In genomic region chr12:12990700-12991468, GRCh38 we compare ENCODE assay signal across 22 cellular contexts. TPM values are rescaled to one million over a fixed set of nuclear protein-coding genes. Genes with fewer than 3 reads are reported as not detected.
DNase-seq lines count a peak whose midpoint lies in the region; ATAC-seq and TF ChIP-seq lines count a peak whose summit lies in the region.
"Had no signal": no experiment of that assay in that cellular context is flagged by ENCODE, and none has a peak within 500 bp of the region (broad histone marks: within the 10 kb centered on the region; RNA-seq: fewer than 3 reads in every experiment).

No MANE protein-coding gene starts in this region.

- H3K4me3 Mint-ChIP-seq in brain, result no peak overlapping the region
- H3K4me3 Mint-ChIP-seq: activated CD4-positive, alpha-beta T cell treated with anti-CD3 and anti-CD28 coated beads for 36 hours; activated naive CD4-positive, alpha-beta T cell treated with anti-CD3 and anti-CD28 coated beads for 36 hours; naive thymus-derived CD8-positive, alpha-beta T cell had no signal

- H3K9ac ChIP-seq in BLaER1 (no peak overlapping the region), HUES48 (ENCODE audit: low read depth, low read length) (no peak overlapping the region)

- DNase-seq in lung microvascular endothelial cell (ENCODE audit: low read depth in 2 of 2) (peak; percentile 45 to 65), DMS79 treated with DMSO at 0.1 percent for 48 hours (lab: John Stamatoyannopoulos, UW) (no peak), cortex of kidney (lab: John Stamatoyannopoulos, UW) (no peak)
- no peak for DNase-seq in stimulated activated CD4-positive, alpha-beta T cell treated with anti-CD3 and anti-CD28 coated beads, Interleukin-4, amount 100 ng/mL, for 1 hour
- DNase-seq: activated CD4-positive, alpha-beta T cell treated with anti-CD3 and anti-CD28 coated beads for 36 hours; activated naive CD4-positive, alpha-beta T cell treated with anti-CD3 and anti-CD28 coated beads for 36 hours; GF-D8; H7; hypothalamus; left ventricle myocardium superior; naive thymus-derived CD8-positive, alpha-beta T cell; NCI-H524 treated with DMSO at 0.1 percent for 48 hours; stomach; T1000 had no signal

- peaks cover 3% of the 10 kb centered on the region for H3K27me3 Mint-ChIP-seq in brain
- H3K27me3 Mint-ChIP-seq: activated CD4-positive, alpha-beta T cell treated with anti-CD3 and anti-CD28 coated beads for 36 hours; naive thymus-derived CD8-positive, alpha-beta T cell had no signal

- H3K36me3 Mint-ChIP-seq in brain, result peaks cover 7% of the 10 kb centered on the region

- H3K27me3 ChIP-seq in BLaER1, result no peaks in the 10 kb centered on the region
- H3K27me3 ChIP-seq in HUES48 (ENCODE audit: control insufficient read depth, insufficient read depth, low read length), result no peaks in the 10 kb centered on the region
- H3K27me3 ChIP-seq: stomach, vagina had no signal

- H3K9me3 Mint-ChIP-seq in brain, result no peaks in the 10 kb centered on the region
- H3K9me3 Mint-ChIP-seq: naive thymus-derived CD8-positive, alpha-beta T cell had no signal

- H3K4me2 ChIP-seq in BLaER1, result 0 out of 2 replicates have a peak overlapping the region, but pooled peaks have one; percentile 27

- peaks cover 14% of the 10 kb centered on the region for H3K4me1 Mint-ChIP-seq in brain

- no peak for TF ChIP-seq CTCF in brain (conservative IDR thresholded peaks at IDR 0.05)

- peaks cover 25% of the 10 kb centered on the region for H3K4me1 ChIP-seq in BLaER1
- H3K4me1 ChIP-seq in HUES48 (ENCODE audit: control insufficient read depth, insufficient read depth, low read length), result peaks cover 27% of the 10 kb centered on the region

- no peaks in the 10 kb centered on the region for H4K20me1 ChIP-seq in BLaER1

- H3K27ac Mint-ChIP-seq in brain, result peak overlapping the region in 3 of 5 experiments; percentile 6 to 24 (median 10)
- H3K27ac Mint-ChIP-seq: activated CD4-positive, alpha-beta T cell treated with anti-CD3 and anti-CD28 coated beads for 36 hours; activated naive CD4-positive, alpha-beta T cell treated with anti-CD3 and anti-CD28 coated beads for 36 hours had no signal

- no peaks in the 10 kb centered on the region for H3K9me3 ChIP-seq in BLaER1
- H3K9me3 ChIP-seq in HUES48 (ENCODE audit: control insufficient read depth, insufficient read depth, low read length), result no peaks in the 10 kb centered on the region
- H3K9me3 ChIP-seq: stomach, vagina had no signal

- peaks cover 22% of the 10 kb centered on the region for H3K36me3 ChIP-seq in BLaER1
- H3K36me3 ChIP-seq in HUES48 (ENCODE audit: control insufficient read depth, insufficient read depth, low read length), result peaks cover 28% of the 10 kb centered on the region

- H3K27ac ChIP-seq in BLaER1, result no peak overlapping the region
- peak overlapping the region; percentile 40 for H3K27ac ChIP-seq in HUES48 (ENCODE audit: low read depth, low read length)

- ATAC-seq in HG02852 (IDR thresholded peaks at IDR 0.05; ENCODE audit: unreplicated experiment), result no peak
- ATAC-seq: activated CD4-positive, alpha-beta T cell treated with anti-CD3 and anti-CD28 coated beads for 36 hours; left ventricle myocardium superior; naive thymus-derived CD8-positive, alpha-beta T cell had no signal

- H3K4me3 ChIP-seq in BLaER1, result no peak overlapping the region
- H3K4me3 ChIP-seq in HUES48 (ENCODE audit: low read depth, low read length), result no peak overlapping the region
- H3K4me3 ChIP-seq: stomach, vagina had no signal

RNA-seq across cellular contexts. Expression of gene HEBP1, which starts 9.2 kb away (rescaled TPM):
- polyA plus RNA-seq in brain (ENCODE audit: insufficient read depth, low read depth, low replicate concordance), result 57.4 TPM
- 19.0 and 28.2 TPM in 2 replicates for total RNA-seq in lung microvascular endothelial cell

RNA-seq across cellular contexts. Expression of gene GPRC5D, which starts 38.9 kb away (rescaled TPM):
- polyA plus RNA-seq in brain (ENCODE audit: insufficient read depth, low read depth, low replicate concordance), result not detected
- total RNA-seq in lung microvascular endothelial cell, result under 0.01 TPM in 1 of 2 replicates, not detected in the other
- total RNA-seq: activated CD4-positive, alpha-beta T cell treated with anti-CD3 and anti-CD28 coated beads for 36 hours; activated naive CD4-positive, alpha-beta T cell treated with anti-CD3 and anti-CD28 coated beads for 36 hours; left ventricle myocardium superior; M059J; naive thymus-derived CD8-positive, alpha-beta T cell; OCI-LY7; SK-MEL-5; stomach; vagina had no signal

RNA-seq across cellular contexts. Expression of gene FAM234B, which starts 53.3 kb away (rescaled TPM):
- polyA plus RNA-seq in brain (ENCODE audit: insufficient read depth, low read depth, low replicate concordance), result 17.1 TPM
- total RNA-seq in lung microvascular endothelial cell, result 6.5 and 13.9 TPM in 2 replicates

Comparison
In these comparisons a context has a peak if more than half of its experiments do, and no peak if none do; other contexts are left out.
1. DNase-seq: peak in lung microvascular endothelial cell (2 of 2); none in stimulated activated CD4-positive, alpha-beta T cell treated with anti-CD3 and anti-CD28 coated beads, Interleukin-4, amount 100 ng/mL, for 1 hour (single experiment), DMS79 treated with DMSO at 0.1 percent for 48 hours (single experiment) and cortex of kidney (single experiment).